In the genomic region with DNA sequence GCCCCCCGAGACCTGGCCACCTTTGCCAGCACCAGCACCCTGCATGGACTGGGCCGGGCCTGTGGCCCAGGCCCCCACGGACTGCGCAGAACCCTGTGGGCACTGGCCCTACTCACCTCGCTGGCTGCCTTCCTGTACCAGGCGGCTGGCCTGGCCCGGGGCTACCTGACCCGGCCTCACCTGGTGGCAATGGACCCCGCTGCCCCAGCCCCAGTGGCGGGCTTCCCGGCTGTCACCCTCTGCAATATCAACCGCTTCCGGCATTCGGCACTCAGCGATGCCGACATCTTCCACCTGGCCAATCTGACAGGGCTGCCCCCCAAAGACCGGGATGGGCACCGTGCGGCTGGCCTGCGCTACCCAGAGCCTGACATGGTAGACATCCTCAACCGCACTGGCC, we compare ENCODE assay signal across 1 cellular context.
TF ChIP-seq lines count a peak whose summit lies in the region.

No MANE protein-coding gene starts in this region.

TF ChIP-seq in H1, 55 proteins besides CTCF, POLR2A, EP300 and RAD21:
- TF ChIP-seq TAF1 (IDR thresholded peaks at IDR 0.05; ENCODE audit: low read depth, low read length) (no peak), YY1 (IDR thresholded peaks at IDR 0.05; ENCODE audit: low read depth, low read length) (no peak), SAP30 (IDR thresholded peaks at IDR 0.05; ENCODE audit: insufficient read depth, insufficient replicate concordance, low read length) (no peak), FOSL1 (IDR thresholded peaks at IDR 0.05; ENCODE audit: insufficient read depth, low read depth, low read length) (no peak), SP2 (IDR thresholded peaks at IDR 0.05; ENCODE audit: low read length) (no peak), EZH2 (IDR thresholded peaks at IDR 0.05; ENCODE audit: low read depth, low read length, severe bottlenecking) (no peak), ZNF274 (IDR thresholded peaks at IDR 0.05; ENCODE audit: borderline replicate concordance, extremely low read depth, low read length) (no peak), RNF2 (IDR thresholded peaks at IDR 0.05; ENCODE audit: borderline replicate concordance, low read depth, low read length, missing control alignments, poor library complexity, severe bottlenecking) (no peak), EGR1 (IDR thresholded peaks at IDR 0.05; ENCODE audit: borderline replicate concordance, low read depth, low read length) (no peak), ATF3 (IDR thresholded peaks at IDR 0.05; ENCODE audit: insufficient read depth, low read depth, low read length) (no peak), CEBPB (IDR thresholded peaks at IDR 0.05; ENCODE audit: low read depth, low read length) (no peak), CHD2 (IDR thresholded peaks at IDR 0.05; ENCODE audit: low read length) (no peak), BRCA1 (IDR thresholded peaks at IDR 0.05; ENCODE audit: low read depth, low read length) (no peak), SIX5 (IDR thresholded peaks at IDR 0.05; ENCODE audit: low read depth, low read length) (no peak), ASH2L (IDR thresholded peaks at IDR 0.05; ENCODE audit: low read length) (no peak), RXRA (IDR thresholded peaks at IDR 0.05; ENCODE audit: insufficient read depth, low read depth, low read length) (no peak)
- TF ChIP-seq, protein P1, sequence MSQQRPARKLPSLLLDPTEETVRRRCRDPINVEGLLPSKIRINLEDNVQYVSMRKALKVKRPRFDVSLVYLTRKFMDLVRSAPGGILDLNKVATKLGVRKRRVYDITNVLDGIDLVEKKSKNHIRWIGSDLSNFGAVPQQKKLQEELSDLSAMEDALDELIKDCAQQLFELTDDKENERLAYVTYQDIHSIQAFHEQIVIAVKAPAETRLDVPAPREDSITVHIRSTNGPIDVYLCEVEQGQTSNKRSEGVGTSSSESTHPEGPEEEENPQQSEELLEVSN (IDR thresholded peaks at IDR 0.05), result no peak
